1 cellular context compared by ENCODE assay signal in the genomic region with DNA sequence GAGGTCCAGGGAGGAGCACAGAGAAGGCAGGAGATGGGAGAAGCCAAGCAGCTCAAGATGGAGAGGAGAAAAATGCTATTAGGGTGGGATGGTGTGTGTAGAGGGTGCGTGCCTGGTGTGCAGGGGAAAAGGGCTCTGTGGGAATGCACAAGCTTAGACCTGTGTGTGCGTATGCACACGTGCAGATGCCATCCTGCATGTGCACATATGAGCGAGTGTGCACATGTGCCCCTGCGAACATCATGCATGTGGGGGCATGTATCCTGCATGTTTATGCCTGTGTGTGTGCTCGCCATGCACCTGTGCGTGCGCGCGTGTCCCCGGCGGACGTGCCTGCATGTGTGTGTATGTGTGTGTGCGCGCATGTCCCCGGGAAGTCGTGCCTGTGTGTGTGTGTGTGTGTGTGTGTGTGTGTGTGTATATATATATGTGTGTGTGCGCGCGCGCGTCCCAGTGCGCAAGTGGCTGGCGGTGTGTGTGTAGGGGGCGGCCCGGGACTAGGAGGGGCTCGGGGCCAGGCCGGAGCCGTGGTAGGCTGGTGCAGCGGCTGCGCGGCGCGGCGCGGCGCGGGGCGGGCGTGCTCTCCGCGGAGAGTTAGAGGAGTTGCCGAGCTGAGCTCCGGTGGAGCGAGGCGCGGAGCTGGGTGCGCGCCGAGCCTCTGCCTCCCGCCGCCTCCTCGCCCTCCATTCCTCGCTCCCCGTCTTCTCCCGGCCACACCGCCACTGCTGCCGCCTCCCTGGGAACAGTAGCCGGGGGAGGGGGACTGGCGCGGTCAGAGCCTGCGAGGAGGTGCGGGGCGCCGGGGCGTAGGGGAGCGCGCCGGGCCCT.
TF ChIP-seq lines count a peak whose summit lies in the region.

A gene (plus strand): TSS at position 601 of the 828 bp plus-strand sequence. CDS start 38,986 bp downstream, outside the sequence.

TF ChIP-seq in IMR-90, 13 proteins besides CTCF, POLR2A, EP300 and RAD21 (continued from another document):
- TF ChIP-seq, protein P1, sequence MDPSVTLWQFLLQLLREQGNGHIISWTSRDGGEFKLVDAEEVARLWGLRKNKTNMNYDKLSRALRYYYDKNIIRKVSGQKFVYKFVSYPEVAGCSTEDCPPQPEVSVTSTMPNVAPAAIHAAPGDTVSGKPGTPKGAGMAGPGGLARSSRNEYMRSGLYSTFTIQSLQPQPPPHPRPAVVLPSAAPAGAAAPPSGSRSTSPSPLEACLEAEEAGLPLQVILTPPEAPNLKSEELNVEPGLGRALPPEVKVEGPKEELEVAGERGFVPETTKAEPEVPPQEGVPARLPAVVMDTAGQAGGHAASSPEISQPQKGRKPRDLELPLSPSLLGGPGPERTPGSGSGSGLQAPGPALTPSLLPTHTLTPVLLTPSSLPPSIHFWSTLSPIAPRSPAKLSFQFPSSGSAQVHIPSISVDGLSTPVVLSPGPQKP (IDR thresholded peaks at IDR 0.05; ENCODE audit: borderline replicate concordance, low read depth, low read length) = no peak
- TF ChIP-seq SMC3 (IDR thresholded peaks at IDR 0.05; ENCODE audit: low read depth, low read length) (no peak), MAFK (IDR thresholded peaks at IDR 0.05; ENCODE audit: low read depth, low read length) (no peak)
TF ChIP-seq in IMR-90: peak in this region for 0.
